15 cellular contexts compared by ENCODE assay signal in the genomic region with DNA sequence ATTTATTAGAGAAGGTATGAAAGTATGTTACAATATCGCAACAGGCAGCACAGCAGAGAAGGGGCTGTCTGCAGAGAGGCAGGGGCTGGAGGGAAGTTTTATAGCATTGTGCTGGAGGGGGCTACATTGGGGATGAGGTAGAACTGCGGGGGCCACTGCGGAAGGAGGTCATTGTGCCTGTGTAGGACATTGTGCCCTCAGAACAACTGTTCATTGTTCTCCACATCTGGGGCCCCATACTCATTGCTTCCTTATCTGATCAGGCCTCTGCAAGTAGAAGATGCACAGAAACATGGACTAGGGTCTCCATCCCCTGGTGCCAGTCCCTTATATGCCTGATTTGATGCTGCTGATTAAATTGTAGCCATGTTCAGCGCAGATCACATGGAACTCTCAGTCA.
"Had no signal": no experiment of that assay in that cellular context is flagged by ENCODE, and none has a peak within 500 bp of the region (broad histone marks: within the 10 kb centered on the region; RNA-seq: fewer than 3 reads in every experiment).

No MANE protein-coding gene starts in this region.

- H3K4me3 ChIP-seq: body of pancreas, gastrocnemius medialis, left lung had no signal

- H3K27me3 ChIP-seq: body of pancreas, gastrocnemius medialis, left lung had no signal

- H3K4me1 Mint-ChIP-seq: activated CD4-positive, alpha-beta T cell treated with anti-CD3 and anti-CD28 coated beads for 36 hours had no signal

- H3K9me3 ChIP-seq: body of pancreas, gastrocnemius medialis, left lung had no signal

- DNase-seq: activated CD4-positive, alpha-beta memory T cell treated with anti-CD3 and anti-CD28 coated beads for 36 hours; activated CD4-positive, alpha-beta T cell treated with anti-CD3 and anti-CD28 coated beads for 36 hours; activated effector memory CD4-positive, alpha-beta T cell treated with anti-CD3 and anti-CD28 coated beads, Interleukin-2, amount 50 U/mL, for 16 hours; activated T-cell treated with anti-CD3 and anti-CD28 coated beads, Interleukin-2, amount 50 U/mL, for 24 hours; body of pancreas; erythroblast; gastrocnemius medialis; left lung; naive thymus-derived CD8-positive, alpha-beta T cell; stimulated activated naive CD8-positive, alpha-beta T cell treated with anti-CD3 and anti-CD28 coated beads, Interleukin-15, amount 100 ng/mL, for 72 hours had no signal

- H3K4me1 ChIP-seq: body of pancreas, gastrocnemius medialis, left lung had no signal

- H3K9me3 Mint-ChIP-seq: activated CD4-positive, alpha-beta memory T cell treated with anti-CD3 and anti-CD28 coated beads for 36 hours; activated naive CD4-positive, alpha-beta T cell treated with anti-CD3 and anti-CD28 coated beads, Interleukin-2, amount 50 U/mL, for 72 hours; activated T-cell treated with anti-CD3 and anti-CD28 coated beads, Interleukin-2, amount 50 U/mL, for 24 hours; central memory CD8-positive, alpha-beta T cell; naive thymus-derived CD8-positive, alpha-beta T cell; stimulated activated naive CD8-positive, alpha-beta T cell treated with anti-CD3 and anti-CD28 coated beads, Interleukin-15, amount 100 ng/mL, for 72 hours had no signal

- H3K27me3 Mint-ChIP-seq: activated CD4-positive, alpha-beta memory T cell treated with anti-CD3 and anti-CD28 coated beads for 36 hours; activated CD4-positive, alpha-beta T cell treated with anti-CD3 and anti-CD28 coated beads for 36 hours; activated T-cell treated with anti-CD3 and anti-CD28 coated beads, Interleukin-2, amount 50 U/mL, for 24 hours; central memory CD8-positive, alpha-beta T cell; memory B cell; naive thymus-derived CD8-positive, alpha-beta T cell; progenitor cell of endocrine pancreas; stimulated activated naive CD8-positive, alpha-beta T cell treated with anti-CD3 and anti-CD28 coated beads, Interleukin-15, amount 100 ng/mL, for 72 hours had no signal

- H3K27ac ChIP-seq: body of pancreas, gastrocnemius medialis, left lung had no signal

- ATAC-seq: activated CD4-positive, alpha-beta T cell treated with anti-CD3 and anti-CD28 coated beads for 36 hours; activated naive CD4-positive, alpha-beta T cell treated with anti-CD3 and anti-CD28 coated beads, Interleukin-2, amount 50 U/mL, for 72 hours; body of pancreas; gastrocnemius medialis; left lung; naive thymus-derived CD8-positive, alpha-beta T cell; sciatic nerve; stimulated activated naive CD8-positive, alpha-beta T cell treated with anti-CD3 and anti-CD28 coated beads, Interleukin-15, amount 100 ng/mL, for 72 hours had no signal

- H3K27ac Mint-ChIP-seq: activated CD4-positive, alpha-beta memory T cell treated with anti-CD3 and anti-CD28 coated beads for 36 hours; activated CD4-positive, alpha-beta T cell treated with anti-CD3 and anti-CD28 coated beads for 36 hours; activated T-cell treated with anti-CD3 and anti-CD28 coated beads, Interleukin-2, amount 50 U/mL, for 24 hours; memory B cell; progenitor cell of endocrine pancreas; stimulated activated naive CD8-positive, alpha-beta T cell treated with anti-CD3 and anti-CD28 coated beads, Interleukin-15, amount 100 ng/mL, for 72 hours had no signal

- H3K4me3 Mint-ChIP-seq: activated CD4-positive, alpha-beta memory T cell treated with anti-CD3 and anti-CD28 coated beads for 36 hours; activated CD4-positive, alpha-beta T cell treated with anti-CD3 and anti-CD28 coated beads for 36 hours; activated T-cell treated with anti-CD3 and anti-CD28 coated beads, Interleukin-2, amount 50 U/mL, for 24 hours; central memory CD8-positive, alpha-beta T cell; memory B cell; naive thymus-derived CD8-positive, alpha-beta T cell; stimulated activated naive CD8-positive, alpha-beta T cell treated with anti-CD3 and anti-CD28 coated beads, Interleukin-15, amount 100 ng/mL, for 72 hours had no signal
